In the genomic region with DNA sequence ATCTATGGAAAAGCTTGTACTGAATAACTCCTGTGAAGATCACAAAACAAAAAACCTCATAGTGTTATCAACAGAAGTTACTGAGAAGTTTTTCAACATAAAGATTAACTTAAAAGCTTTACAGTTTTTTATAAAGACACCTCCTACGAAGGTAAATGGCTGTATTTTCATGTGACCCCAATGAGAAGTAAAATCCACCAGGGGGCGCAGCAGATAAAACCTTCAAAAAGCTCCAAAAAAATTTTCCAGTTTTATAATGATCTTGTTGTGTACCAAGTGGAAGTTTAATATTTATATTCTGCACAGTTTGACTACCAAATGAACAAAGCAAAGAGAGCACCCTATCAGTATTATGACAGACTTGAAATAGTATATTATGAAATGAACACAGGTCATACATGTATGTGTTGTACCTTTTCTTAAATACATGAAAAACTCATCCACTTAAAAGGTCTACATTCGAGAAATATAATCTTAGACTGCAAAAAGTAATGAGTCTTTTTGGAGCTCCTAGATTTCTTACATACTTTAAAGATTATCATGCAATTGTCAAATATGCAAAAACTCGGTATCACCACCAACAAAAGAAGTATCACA, we compare ENCODE assay signal across 1 cellular context.
TF ChIP-seq lines count a peak whose summit lies in the region.

No MANE protein-coding gene starts in this region.

TF ChIP-seq in GM12878, 131 proteins besides CTCF, POLR2A, EP300 and RAD21:
- no peak for TF ChIP-seq KLF5 (IDR thresholded peaks at IDR 0.05; ENCODE audit: partially characterized antibody)
- peak; percentile 64; the same call in 1 of the 2 replicates for TF ChIP-seq SMC3 (IDR thresholded peaks at IDR 0.05; ENCODE audit: borderline replicate concordance, low read length)
